8 cellular contexts compared by ENCODE assay signal in the genomic region with DNA sequence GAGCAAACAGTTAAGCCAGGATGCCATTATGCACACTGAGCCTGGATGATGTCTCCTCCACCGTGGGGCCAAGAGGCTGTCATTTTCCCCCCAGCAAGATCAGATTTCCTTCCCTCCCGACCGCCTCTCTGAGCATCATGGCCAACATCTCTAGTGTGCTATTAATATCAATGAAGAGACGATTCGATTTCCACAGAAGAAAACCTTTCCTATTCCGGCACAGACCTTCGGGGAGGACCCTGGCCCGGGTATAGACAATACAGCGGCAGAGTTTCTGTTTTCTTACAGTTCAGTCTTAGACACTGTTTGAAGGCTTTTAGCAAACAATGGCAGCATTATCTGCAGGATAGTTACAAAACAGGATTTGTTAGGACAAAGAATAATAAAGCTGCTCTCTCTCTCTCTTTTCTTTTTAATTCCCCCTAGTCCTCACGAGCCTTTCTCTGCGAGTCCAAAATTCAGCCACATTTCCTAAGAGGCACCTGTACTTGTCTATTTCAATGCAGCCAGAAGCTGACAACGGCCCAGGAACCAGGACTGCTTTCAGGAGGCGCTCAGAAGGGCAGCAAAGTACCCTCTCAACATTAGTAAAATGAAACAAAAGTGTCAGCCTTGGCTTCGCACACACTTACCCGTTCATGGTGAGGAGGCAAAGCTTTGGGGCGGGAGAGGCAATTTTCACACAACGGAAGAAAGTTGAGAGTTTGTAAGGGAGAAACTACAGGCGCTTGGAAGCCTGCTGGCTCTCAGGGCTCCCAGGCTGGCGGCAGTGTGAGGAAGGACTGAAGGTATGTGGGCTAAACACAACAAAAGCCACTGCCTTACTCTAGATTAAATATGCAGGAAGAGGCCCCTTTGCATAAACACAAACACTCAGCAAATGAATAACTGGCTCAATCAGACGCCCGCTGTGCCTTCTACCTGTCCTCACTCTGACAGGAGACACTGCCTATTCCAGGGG.
DNase-seq lines count a peak whose midpoint lies in the region; ATAC-seq and TF ChIP-seq lines count a peak whose summit lies in the region.

No MANE protein-coding gene starts in this region.

- peak overlapping the region; percentile 66 to 88 (median 72) for H3K4me3 Mint-ChIP-seq in CD8-positive, alpha-beta memory T cell

- H3K4me3 ChIP-seq in CD8-positive, alpha-beta memory T cell (ENCODE audit: low read length): peak overlapping the region; percentile 46
- no peak overlapping the region for H3K4me3 ChIP-seq in body of pancreas
- peak overlapping the region; percentile 36 to 55 (median 52) for H3K4me3 ChIP-seq in gastrocnemius medialis
- H3K4me3 ChIP-seq in WERI-Rb-1 (ENCODE audit: low read depth, low read length): no peak overlapping the region

- in situ Hi-C loops in gastrocnemius medialis (cut with MboI; ENCODE audit: low sequenced_read_pairs in 4 of 4): no loop called here

- peaks cover 78 to 98% (median 97%) of the 10 kb centered on the region in 3 donors for H3K4me1 Mint-ChIP-seq in CD8-positive, alpha-beta memory T cell

- POLR2A ChIA-PET in CD8-positive, alpha-beta memory T cell (lab: Charles Lee): no interaction called here

- no peak overlapping the region for H3K27ac ChIP-seq in CD8-positive, alpha-beta memory T cell (ENCODE audit: low read depth, low read length)
- H3K27ac ChIP-seq in body of pancreas: peak overlapping the region; percentile 9 to 76 (median 66)
- peak overlapping the region; percentile 69 to 79 (median 76) for H3K27ac ChIP-seq in gastrocnemius medialis
- H3K27ac ChIP-seq in WERI-Rb-1: no peak overlapping the region

- H3K27me3 ChIP-seq in CD8-positive, alpha-beta memory T cell (ENCODE audit: insufficient read depth, low read length, poor library complexity, severe bottlenecking): no peaks in the 10 kb centered on the region
- H3K27me3 ChIP-seq in body of pancreas: no peaks in the 10 kb centered on the region
- H3K27me3 ChIP-seq in gastrocnemius medialis: no peaks in the 10 kb centered on the region
- no peaks in the 10 kb centered on the region for H3K27me3 ChIP-seq in WERI-Rb-1 (ENCODE audit: insufficient read depth, low read depth, severe bottlenecking)

- H3K4me1 ChIP-seq in CD8-positive, alpha-beta memory T cell (ENCODE audit: insufficient read depth, low read length): peaks cover 59% of the 10 kb centered on the region
- peaks cover 33% of the 10 kb centered on the region for H3K4me1 ChIP-seq in body of pancreas
- H3K4me1 ChIP-seq in gastrocnemius medialis: peaks cover 27 to 34% of the 10 kb centered on the region in 2 donors

- ATAC-seq in body of pancreas (peak; percentile 65), gastrocnemius medialis (peak; percentile 79 to 91), HG02981 (IDR thresholded peaks at IDR 0.05; ENCODE audit: unreplicated experiment) (no peak), GM21528 (IDR thresholded peaks at IDR 0.05; ENCODE audit: low FRiP score, unreplicated experiment) (no peak)

- H3K9me3 ChIP-seq in CD8-positive, alpha-beta memory T cell (ENCODE audit: low read length): no peaks in the 10 kb centered on the region
- H3K9me3 ChIP-seq in body of pancreas (no peaks in the 10 kb centered on the region), gastrocnemius medialis (no peaks in the 10 kb centered on the region), WERI-Rb-1 (ENCODE audit: severe bottlenecking) (no peaks in the 10 kb centered on the region)

- CTCF ChIA-PET in CD8-positive, alpha-beta memory T cell (lab: Charles Lee): no interaction called here

- WGBS in body of pancreas, 2 donors: 5 to 8% methylated on average over 21 of the region's 21 CpGs

- no peaks in the 10 kb centered on the region for H3K9me3 Mint-ChIP-seq in CD8-positive, alpha-beta memory T cell

- intact Hi-C loops in body of pancreas (cut with DNase I): no loop called here
- intact Hi-C loops in gastrocnemius medialis (cut with DNase I; ENCODE audit: low total_unique reads): loop anchor here (5.0 to 10.0 kb wide), 3 partner anchors 72 to 279 kb away; a partner anchor contains a TSS

- TF ChIP-seq POLR2A in body of pancreas (IDR thresholded peaks at IDR 0.05): peak in 1 of 3 donors; percentile 15
- TF ChIP-seq POLR2A in gastrocnemius medialis (IDR thresholded peaks at IDR 0.05): no peak

- peak overlapping the region in 7 of 8 donors; percentile 7 to 90 (median 69) for H3K27ac Mint-ChIP-seq in CD8-positive, alpha-beta memory T cell

- peaks cover 0 to 12% (median 2%) of the 10 kb centered on the region in 3 donors for H3K36me3 Mint-ChIP-seq in CD8-positive, alpha-beta memory T cell

- no peaks in the 10 kb centered on the region for H3K36me3 ChIP-seq in CD8-positive, alpha-beta memory T cell (ENCODE audit: insufficient read depth, low read length)
- H3K36me3 ChIP-seq in body of pancreas (replicated peaks in 1 of 2; ENCODE audit: insufficient read depth in 1 of 2, low read depth in 2 of 2) (no peaks in the 10 kb centered on the region), gastrocnemius medialis (no peaks in the 10 kb centered on the region), WERI-Rb-1 (no peaks in the 10 kb centered on the region)

- DNase-seq in CD8-positive, alpha-beta memory T cell: peak in 1 of 5 donors; percentile 42
- DNase-seq in NCI-H748 treated with DMSO at 0.1 percent for 48 hours (lab: John Stamatoyannopoulos, UW): peak; percentile 35
- DNase-seq in body of pancreas: peak; percentile 20 to 49 (median 32)
- peak; percentile 73 for DNase-seq in iPS-NIHi7 (ENCODE audit: extremely low spot score)
- peak in 1 of 2 donors; percentile 50 for DNase-seq in gastrocnemius medialis
- no peak for DNase-seq in WERI-Rb-1

- TF ChIP-seq CTCF in body of pancreas (IDR thresholded peaks at IDR 0.05) (no peak), gastrocnemius medialis (IDR thresholded peaks at IDR 0.05 in 4 of 5, conservative IDR thresholded peaks at IDR 0.05 in 1 of 5) (no peak), WERI-Rb-1 (IDR thresholded peaks at IDR 0.05; ENCODE audit: low read depth, low read length) (no peak)

- peaks cover 0 to 1% of the 10 kb centered on the region in 2 donors for H3K27me3 Mint-ChIP-seq in CD8-positive, alpha-beta memory T cell

Comparison
In these comparisons a context has a peak if more than half of its experiments do, and no peak if none do; other contexts are left out.
1. H3K27ac ChIP-seq: peak in body of pancreas (4 of 4) and gastrocnemius medialis (4 of 4); none in CD8-positive, alpha-beta memory T cell (single experiment) and WERI-Rb-1 (single experiment).
2. H3K4me3 ChIP-seq: peak in CD8-positive, alpha-beta memory T cell (single experiment) and gastrocnemius medialis (4 of 4); none in body of pancreas (0 of 2) and WERI-Rb-1 (single experiment).
3. ATAC-seq: peak in body of pancreas (single experiment) and gastrocnemius medialis (2 of 2); none in HG02981 (single experiment) and GM21528 (single experiment).